ENCODE assay signal across 1 cellular context in the genomic region with DNA sequence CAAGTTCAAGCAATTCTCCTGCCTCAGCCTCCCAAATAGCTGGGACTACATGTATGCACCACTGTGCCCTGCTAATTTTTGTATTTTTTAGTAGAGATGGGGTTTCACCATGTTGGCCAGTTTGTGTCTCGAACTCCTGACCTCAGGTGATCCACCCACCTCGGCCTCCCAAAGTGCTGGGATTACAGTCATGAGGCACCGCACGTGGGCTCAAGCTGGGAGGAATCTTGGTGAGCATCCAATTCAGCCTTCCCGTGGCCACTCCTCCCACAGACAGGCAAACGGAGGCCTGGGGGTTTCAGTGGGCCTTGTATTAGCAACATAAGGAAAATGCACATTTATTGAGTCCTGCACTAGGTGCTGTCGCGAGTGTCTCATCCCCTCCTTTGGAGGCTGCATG.
TF ChIP-seq lines count a peak whose summit lies in the region.

No MANE protein-coding gene starts in this region.

TF ChIP-seq in GM23338, 12 proteins besides CTCF, POLR2A, EP300 and RAD21 (continued from another document):
- TF ChIP-seq, protein P1, sequence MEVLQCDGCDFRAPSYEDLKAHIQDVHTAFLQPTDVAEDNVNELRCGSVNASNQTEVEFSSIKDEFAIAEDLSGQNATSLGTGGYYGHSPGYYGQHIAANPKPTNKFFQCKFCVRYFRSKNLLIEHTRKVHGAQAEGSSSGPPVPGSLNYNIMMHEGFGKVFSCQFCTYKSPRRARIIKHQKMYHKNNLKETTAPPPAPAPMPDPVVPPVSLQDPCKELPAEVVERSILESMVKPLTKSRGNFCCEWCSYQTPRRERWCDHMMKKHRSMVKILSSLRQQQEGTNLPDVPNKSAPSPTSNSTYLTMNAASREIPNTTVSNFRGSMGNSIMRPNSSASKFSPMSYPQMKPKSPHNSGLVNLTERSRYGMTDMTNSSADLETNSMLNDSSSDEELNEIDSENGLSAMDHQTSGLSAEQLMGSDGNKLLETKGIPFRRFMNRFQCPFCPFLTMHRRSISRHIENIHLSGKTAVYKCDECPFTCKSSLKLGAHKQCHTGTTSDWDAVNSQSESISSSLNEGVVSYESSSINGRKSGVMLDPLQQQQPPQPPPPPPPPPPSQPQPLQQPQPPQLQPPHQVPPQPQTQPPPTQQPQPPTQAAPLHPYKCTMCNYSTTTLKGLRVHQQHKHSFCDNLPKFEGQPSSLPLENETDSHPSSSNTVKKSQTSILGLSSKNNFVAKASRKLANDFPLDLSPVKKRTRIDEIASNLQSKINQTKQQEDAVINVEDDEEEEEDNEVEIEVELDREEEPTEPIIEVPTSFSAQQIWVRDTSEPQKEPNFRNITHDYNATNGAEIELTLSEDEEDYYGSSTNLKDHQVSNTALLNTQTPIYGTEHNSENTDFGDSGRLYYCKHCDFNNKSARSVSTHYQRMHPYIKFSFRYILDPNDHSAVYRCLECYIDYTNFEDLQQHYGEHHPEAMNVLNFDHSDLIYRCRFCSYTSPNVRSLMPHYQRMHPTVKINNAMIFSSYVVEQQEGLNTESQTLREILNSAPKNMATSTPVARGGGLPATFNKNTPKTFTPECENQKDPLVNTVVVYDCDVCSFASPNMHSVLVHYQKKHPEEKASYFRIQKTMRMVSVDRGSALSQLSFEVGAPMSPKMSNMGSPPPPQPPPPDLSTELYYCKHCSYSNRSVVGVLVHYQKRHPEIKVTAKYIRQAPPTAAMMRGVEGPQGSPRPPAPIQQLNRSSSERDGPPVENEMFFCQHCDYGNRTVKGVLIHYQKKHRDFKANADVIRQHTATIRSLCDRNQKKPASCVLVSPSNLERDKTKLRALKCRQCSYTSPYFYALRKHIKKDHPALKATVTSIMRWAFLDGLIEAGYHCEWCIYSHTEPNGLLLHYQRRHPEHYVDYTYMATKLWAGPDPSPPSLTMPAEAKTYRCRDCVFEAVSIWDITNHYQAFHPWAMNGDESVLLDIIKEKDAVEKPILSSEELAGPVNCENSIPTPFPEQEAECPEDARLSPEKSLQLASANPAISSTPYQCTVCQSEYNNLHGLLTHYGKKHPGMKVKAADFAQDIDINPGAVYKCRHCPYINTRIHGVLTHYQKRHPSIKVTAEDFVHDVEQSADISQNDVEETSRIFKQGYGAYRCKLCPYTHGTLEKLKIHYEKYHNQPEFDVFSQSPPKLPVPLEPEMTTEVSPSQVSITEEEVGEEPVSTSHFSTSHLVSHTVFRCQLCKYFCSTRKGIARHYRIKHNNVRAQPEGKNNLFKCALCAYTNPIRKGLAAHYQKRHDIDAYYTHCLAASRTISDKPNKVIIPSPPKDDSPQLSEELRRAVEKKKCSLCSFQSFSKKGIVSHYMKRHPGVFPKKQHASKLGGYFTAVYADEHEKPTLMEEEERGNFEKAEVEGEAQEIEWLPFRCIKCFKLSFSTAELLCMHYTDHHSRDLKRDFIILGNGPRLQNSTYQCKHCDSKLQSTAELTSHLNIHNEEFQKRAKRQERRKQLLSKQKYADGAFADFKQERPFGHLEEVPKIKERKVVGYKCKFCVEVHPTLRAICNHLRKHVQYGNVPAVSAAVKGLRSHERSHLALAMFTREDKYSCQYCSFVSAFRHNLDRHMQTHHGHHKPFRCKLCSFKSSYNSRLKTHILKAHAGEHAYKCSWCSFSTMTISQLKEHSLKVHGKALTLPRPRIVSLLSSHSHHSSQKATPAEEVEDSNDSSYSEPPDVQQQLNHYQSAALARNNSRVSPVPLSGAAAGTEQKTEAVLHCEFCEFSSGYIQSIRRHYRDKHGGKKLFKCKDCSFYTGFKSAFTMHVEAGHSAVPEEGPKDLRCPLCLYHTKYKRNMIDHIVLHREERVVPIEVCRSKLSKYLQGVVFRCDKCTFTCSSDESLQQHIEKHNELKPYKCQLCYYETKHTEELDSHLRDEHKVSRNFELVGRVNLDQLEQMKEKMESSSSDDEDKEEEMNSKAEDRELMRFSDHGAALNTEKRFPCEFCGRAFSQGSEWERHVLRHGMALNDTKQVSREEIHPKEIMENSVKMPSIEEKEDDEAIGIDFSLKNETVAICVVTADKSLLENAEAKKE (CRISPR knock-in tag; IDR thresholded peaks at IDR 0.05): no peak
- TF ChIP-seq, protein P2, sequence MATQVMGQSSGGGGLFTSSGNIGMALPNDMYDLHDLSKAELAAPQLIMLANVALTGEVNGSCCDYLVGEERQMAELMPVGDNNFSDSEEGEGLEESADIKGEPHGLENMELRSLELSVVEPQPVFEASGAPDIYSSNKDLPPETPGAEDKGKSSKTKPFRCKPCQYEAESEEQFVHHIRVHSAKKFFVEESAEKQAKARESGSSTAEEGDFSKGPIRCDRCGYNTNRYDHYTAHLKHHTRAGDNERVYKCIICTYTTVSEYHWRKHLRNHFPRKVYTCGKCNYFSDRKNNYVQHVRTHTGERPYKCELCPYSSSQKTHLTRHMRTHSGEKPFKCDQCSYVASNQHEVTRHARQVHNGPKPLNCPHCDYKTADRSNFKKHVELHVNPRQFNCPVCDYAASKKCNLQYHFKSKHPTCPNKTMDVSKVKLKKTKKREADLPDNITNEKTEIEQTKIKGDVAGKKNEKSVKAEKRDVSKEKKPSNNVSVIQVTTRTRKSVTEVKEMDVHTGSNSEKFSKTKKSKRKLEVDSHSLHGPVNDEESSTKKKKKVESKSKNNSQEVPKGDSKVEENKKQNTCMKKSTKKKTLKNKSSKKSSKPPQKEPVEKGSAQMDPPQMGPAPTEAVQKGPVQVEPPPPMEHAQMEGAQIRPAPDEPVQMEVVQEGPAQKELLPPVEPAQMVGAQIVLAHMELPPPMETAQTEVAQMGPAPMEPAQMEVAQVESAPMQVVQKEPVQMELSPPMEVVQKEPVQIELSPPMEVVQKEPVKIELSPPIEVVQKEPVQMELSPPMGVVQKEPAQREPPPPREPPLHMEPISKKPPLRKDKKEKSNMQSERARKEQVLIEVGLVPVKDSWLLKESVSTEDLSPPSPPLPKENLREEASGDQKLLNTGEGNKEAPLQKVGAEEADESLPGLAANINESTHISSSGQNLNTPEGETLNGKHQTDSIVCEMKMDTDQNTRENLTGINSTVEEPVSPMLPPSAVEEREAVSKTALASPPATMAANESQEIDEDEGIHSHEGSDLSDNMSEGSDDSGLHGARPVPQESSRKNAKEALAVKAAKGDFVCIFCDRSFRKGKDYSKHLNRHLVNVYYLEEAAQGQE (IDR thresholded peaks at IDR 0.05; ENCODE audit: unreplicated experiment): no peak
- TF ChIP-seq JUNB (IDR thresholded peaks at IDR 0.05; ENCODE audit: unreplicated experiment): no peak
- no peak for TF ChIP-seq ZNF114 (CRISPR knock-in tag; IDR thresholded peaks at IDR 0.05)
- TF ChIP-seq EZH2 (IDR thresholded peaks at IDR 0.05; ENCODE audit: low read depth, unreplicated experiment): no peak
- TF ChIP-seq POLR2AphosphoS5 (IDR thresholded peaks at IDR 0.05; ENCODE audit: low read depth): no peak
- no peak for TF ChIP-seq CREB1 (CRISPR knock-in tag; IDR thresholded peaks at IDR 0.05; ENCODE audit: low read depth)
- TF ChIP-seq STAT1 (IDR thresholded peaks at IDR 0.05; ENCODE audit: unreplicated experiment): no peak
- TF ChIP-seq NANOG (IDR thresholded peaks at IDR 0.05; ENCODE audit: borderline replicate concordance): no peak
- no peak for TF ChIP-seq EZH2phosphoT487 (IDR thresholded peaks at IDR 0.05; ENCODE audit: unreplicated experiment)
